ENCODE assay signal across 8 cellular contexts in the genomic region with DNA sequence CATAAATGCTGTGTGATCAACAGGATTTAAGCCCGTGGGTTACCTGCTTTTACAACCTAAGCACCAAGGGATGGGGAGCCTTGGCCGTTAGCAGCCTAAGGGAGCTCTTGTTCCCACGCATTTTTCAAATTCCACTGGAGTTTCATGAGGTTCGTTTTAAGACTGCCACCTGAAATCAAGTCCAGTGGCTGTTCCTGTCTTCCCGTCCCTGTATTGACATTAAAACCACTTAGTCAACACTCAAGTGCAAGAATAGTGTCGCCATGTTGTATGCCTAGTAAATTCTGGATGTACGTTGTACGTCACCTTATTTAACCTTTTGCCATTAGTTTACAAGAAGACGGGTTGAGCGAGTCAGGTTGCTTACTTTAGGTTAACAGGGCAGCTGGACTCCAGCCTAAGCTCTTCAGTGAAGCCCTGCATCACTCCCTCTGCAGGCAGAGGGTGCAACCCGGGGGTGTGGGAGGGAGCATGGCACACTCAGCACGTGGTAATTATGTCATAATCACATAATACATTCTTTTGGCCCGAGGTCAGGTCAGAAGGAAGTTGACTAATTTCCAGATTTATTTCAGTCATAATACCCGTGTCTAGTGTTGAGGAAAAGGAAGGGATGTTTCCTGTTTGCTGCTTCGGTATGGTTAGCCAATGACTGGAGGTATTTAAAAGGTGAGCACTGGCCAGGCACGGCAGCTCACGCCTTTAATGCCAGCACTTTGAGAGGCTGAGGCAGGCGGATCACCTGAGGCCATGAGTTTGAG. TPM values are rescaled to one million over a fixed set of nuclear protein-coding genes. Genes with fewer than 3 reads are reported as not detected.
DNase-seq lines count a peak whose midpoint lies in the region; ATAC-seq and TF ChIP-seq lines count a peak whose summit lies in the region.

No MANE protein-coding gene starts in this region.

- intact Hi-C loops in body of pancreas (cut with DNase I): no loop called here

- peak; percentile 81 for ATAC-seq in HG02759 (IDR thresholded peaks at IDR 0.05; ENCODE audit: unreplicated experiment)
- ATAC-seq in body of pancreas: peak; percentile 99
- no peak for ATAC-seq in GM21526 (IDR thresholded peaks at IDR 0.05; ENCODE audit: low FRiP score, unreplicated experiment)
- ATAC-seq in GM21423 (IDR thresholded peaks at IDR 0.05; ENCODE audit: unreplicated experiment): no peak

- no peaks in the 10 kb centered on the region for H3K27me3 ChIP-seq in body of pancreas

- peak in 5 of 7 experiments; percentile 21 to 49 (median 45) for TF ChIP-seq CTCF in body of pancreas (IDR thresholded peaks at IDR 0.05)

- peak; percentile 96 for DNase-seq in EH (ENCODE audit: low read depth)
- peak; percentile 26 for DNase-seq in OCI-M1 (lab: John Stamatoyannopoulos, UW)
- peak; percentile 84 to 93 (median 87) for DNase-seq in body of pancreas
- DNase-seq in kidney tubule cell (ENCODE audit: low spot score): peak; percentile 98
- DNase-seq in stimulated activated CD4-positive, alpha-beta T cell treated with anti-CD3 and anti-CD28 coated beads, Interleukin-4, amount 100 ng/mL, for 4 hours: peak; percentile 15 to 44

- H3K27ac ChIP-seq in body of pancreas: peak overlapping the region; percentile 39 to 89 (median 74)

- TF ChIP-seq POLR2A in body of pancreas (IDR thresholded peaks at IDR 0.05): peak in 2 of 3 donors; percentile 14 to 24

- H3K9me3 ChIP-seq in body of pancreas: no peaks in the 10 kb centered on the region

- no peaks in the 10 kb centered on the region for H3K36me3 ChIP-seq in body of pancreas (replicated peaks in 1 of 2; ENCODE audit: insufficient read depth in 1 of 2, low read depth in 2 of 2)

- no peak overlapping the region for H3K4me3 ChIP-seq in body of pancreas

- peaks cover 19% of the 10 kb centered on the region for H3K4me1 ChIP-seq in body of pancreas

- WGBS in body of pancreas, 2 donors: 23 to 24% methylated on average over 18 of the region's 18 CpGs

RNA-seq across cellular contexts. Expression of a gene that starts 42.5 kb away (rescaled TPM):
- total RNA-seq in body of pancreas: 10 to 100 TPM; 10.9 to 12.2 TPM

RNA-seq across cellular contexts. Expression of a gene that starts 42.7 kb away (rescaled TPM):
- 1 to 10 TPM; 2.3 to 8.3 TPM for total RNA-seq in body of pancreas

Comparison
In these comparisons a context has a peak if more than half of its experiments do, and no peak if none do; other contexts are left out.
1. DNase-seq: peak in every context shown above with its lines; median percentile 98 in kidney tubule cell; 96 in EH; 87 in body of pancreas; 30 in stimulated activated CD4-positive, alpha-beta T cell treated with anti-CD3 and anti-CD28 coated beads, Interleukin-4, amount 100 ng/mL, for 4 hours; 26 in OCI-M1.
2. ATAC-seq: peak in HG02759 (single experiment) and body of pancreas (single experiment); none in GM21526 (single experiment) and GM21423 (single experiment).